In the genomic region with DNA sequence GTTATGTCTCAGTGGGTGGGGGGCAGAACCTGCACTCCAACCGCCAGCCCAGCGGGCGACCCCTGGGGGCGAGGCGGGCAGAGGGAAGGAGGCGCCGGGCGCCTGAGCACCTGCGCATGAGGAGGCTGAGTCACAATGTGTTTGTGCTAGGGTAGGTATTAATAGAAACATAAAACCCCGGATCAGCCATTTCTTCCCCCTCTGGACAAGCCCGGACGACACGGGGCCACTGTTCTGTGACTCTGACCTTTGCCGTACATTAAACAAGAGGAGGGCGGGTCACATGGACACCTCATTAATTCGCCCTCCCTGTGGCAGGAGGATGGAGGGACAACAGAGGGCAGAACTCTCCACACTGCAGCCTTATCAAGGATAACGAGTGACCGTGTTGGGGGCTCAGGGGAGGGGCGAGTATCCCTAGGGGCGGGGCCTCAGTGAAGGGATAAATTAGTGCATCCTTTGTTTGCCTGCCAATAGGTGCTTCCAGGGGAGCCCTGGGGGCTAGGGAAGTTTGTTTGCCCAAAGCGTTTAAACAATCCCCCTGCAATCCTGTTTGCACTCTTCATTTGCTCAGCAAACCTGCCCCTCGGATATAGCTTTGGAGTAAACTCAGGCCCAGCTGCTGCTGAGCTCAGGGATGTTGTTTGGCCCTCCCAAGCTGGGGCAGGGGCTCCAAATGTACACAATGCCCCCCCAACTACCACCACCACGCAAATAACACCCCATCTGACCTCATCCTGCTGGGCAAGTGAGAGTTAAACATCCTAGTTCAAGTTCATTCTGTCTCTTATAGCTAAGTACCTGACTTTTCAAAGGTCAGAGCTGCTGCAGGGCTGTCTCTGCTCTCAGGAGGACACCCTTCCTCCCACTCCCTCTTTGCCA, we compare ENCODE assay signal across 1 cellular context.
A peak's percentile ranks its signal among the peaks of the same experiment; 100 is the strongest.
TF ChIP-seq lines count a peak whose summit lies in the region.

No MANE protein-coding gene starts in this region.

TF ChIP-seq in HepG2, 621 proteins besides CTCF, POLR2A, EP300 and RAD21 (continued from another document and continues in another):
- TF ChIP-seq ZNF674 (CRISPR knock-in tag; IDR thresholded peaks at IDR 0.05; ENCODE audit: low read depth) (no peak), FLYWCH1 (CRISPR knock-in tag; IDR thresholded peaks at IDR 0.05) (no peak), ZFAT (CRISPR knock-in tag; conservative IDR thresholded peaks at IDR 0.05) (no peak), ZBTB7B (CRISPR knock-in tag; IDR thresholded peaks at IDR 0.05) (peak; percentile 99), TCF12 (IDR thresholded peaks at IDR 0.05) (no peak), TCF12 (CRISPR knock-in tag; IDR thresholded peaks at IDR 0.05) (peak; percentile 98), ZEB1 (IDR thresholded peaks at IDR 0.05; ENCODE audit: insufficient replicate concordance, low read depth) (peak; percentile 55), MBD4 (IDR thresholded peaks at IDR 0.05; ENCODE audit: borderline replicate concordance, low read length) (no peak), ISX (CRISPR knock-in tag; conservative IDR thresholded peaks at IDR 0.05) (no peak), KAT2B (IDR thresholded peaks at IDR 0.05; ENCODE audit: borderline replicate concordance, low read depth, low read length) (no peak), ISL2 (CRISPR knock-in tag; IDR thresholded peaks at IDR 0.05) (peak; percentile 88), ZNF737 (CRISPR knock-in tag; IDR thresholded peaks at IDR 0.05; ENCODE audit: borderline replicate concordance) (no peak), ASH2L (IDR thresholded peaks at IDR 0.05; ENCODE audit: insufficient read length, low read depth, low read length) (peak; percentile 39), ZNF792 (CRISPR knock-in tag; IDR thresholded peaks at IDR 0.05) (no peak), CAMTA2 (CRISPR knock-in tag; IDR thresholded peaks at IDR 0.05; ENCODE audit: borderline replicate concordance) (0 out of 2 replicates have a peak, but pooled peaks have one; percentile 58), MTF2 (CRISPR knock-in tag; IDR thresholded peaks at IDR 0.05; ENCODE audit: borderline replicate concordance) (no peak), ZNF724P (CRISPR knock-in tag; IDR thresholded peaks at IDR 0.05; ENCODE audit: borderline replicate concordance) (no peak; the same call in 1 of the 2 replicates), KMT2A (CRISPR knock-in tag; IDR thresholded peaks at IDR 0.05) (no peak), MED8 (CRISPR knock-in tag; IDR thresholded peaks at IDR 0.05; ENCODE audit: insufficient replicate concordance) (peak; percentile 37), ZNF713 (CRISPR knock-in tag; IDR thresholded peaks at IDR 0.05) (no peak), PRMT3 (CRISPR knock-in tag; IDR thresholded peaks at IDR 0.05; ENCODE audit: borderline replicate concordance, low read depth) (no peak; the same call in 1 of the 2 replicates), HHEX (CRISPR knock-in tag; IDR thresholded peaks at IDR 0.05) (peak; percentile 96), FOSL2 (CRISPR knock-in tag; IDR thresholded peaks at IDR 0.05) (peak; percentile 67), DNMT1 (CRISPR knock-in tag; IDR thresholded peaks at IDR 0.05) (peak; percentile 58; the same call in 1 of the 2 replicates), ZNF614 (CRISPR knock-in tag; IDR thresholded peaks at IDR 0.05; ENCODE audit: borderline replicate concordance) (no peak), NCOA1 (CRISPR knock-in tag; IDR thresholded peaks at IDR 0.05) (peak; percentile 80; the same call in 1 of the 2 replicates), ZNF260 (CRISPR knock-in tag; IDR thresholded peaks at IDR 0.05; ENCODE audit: borderline replicate concordance, low read depth) (no peak), MEF2D (CRISPR knock-in tag; IDR thresholded peaks at IDR 0.05) (peak; percentile 56; the same call in 1 of the 2 replicates), SMARCC2 (IDR thresholded peaks at IDR 0.05) (no peak), ATRX (CRISPR knock-in tag; IDR thresholded peaks at IDR 0.05; ENCODE audit: borderline replicate concordance) (no peak), ZNF766 (CRISPR knock-in tag; IDR thresholded peaks at IDR 0.05; ENCODE audit: borderline replicate concordance) (no peak), SIN3B (IDR thresholded peaks at IDR 0.05; ENCODE audit: low read length) (no peak), KLF11 (CRISPR knock-in tag; IDR thresholded peaks at IDR 0.05) (no peak), ZNF75D (CRISPR knock-in tag; IDR thresholded peaks at IDR 0.05; ENCODE audit: borderline replicate concordance) (no peak)
- TF ChIP-seq, protein P1, sequence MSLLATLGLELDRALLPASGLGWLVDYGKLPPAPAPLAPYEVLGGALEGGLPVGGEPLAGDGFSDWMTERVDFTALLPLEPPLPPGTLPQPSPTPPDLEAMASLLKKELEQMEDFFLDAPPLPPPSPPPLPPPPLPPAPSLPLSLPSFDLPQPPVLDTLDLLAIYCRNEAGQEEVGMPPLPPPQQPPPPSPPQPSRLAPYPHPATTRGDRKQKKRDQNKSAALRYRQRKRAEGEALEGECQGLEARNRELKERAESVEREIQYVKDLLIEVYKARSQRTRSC (CRISPR knock-in tag; IDR thresholded peaks at IDR 0.05; ENCODE audit: low read depth) = no peak
- TF ChIP-seq, protein P2, sequence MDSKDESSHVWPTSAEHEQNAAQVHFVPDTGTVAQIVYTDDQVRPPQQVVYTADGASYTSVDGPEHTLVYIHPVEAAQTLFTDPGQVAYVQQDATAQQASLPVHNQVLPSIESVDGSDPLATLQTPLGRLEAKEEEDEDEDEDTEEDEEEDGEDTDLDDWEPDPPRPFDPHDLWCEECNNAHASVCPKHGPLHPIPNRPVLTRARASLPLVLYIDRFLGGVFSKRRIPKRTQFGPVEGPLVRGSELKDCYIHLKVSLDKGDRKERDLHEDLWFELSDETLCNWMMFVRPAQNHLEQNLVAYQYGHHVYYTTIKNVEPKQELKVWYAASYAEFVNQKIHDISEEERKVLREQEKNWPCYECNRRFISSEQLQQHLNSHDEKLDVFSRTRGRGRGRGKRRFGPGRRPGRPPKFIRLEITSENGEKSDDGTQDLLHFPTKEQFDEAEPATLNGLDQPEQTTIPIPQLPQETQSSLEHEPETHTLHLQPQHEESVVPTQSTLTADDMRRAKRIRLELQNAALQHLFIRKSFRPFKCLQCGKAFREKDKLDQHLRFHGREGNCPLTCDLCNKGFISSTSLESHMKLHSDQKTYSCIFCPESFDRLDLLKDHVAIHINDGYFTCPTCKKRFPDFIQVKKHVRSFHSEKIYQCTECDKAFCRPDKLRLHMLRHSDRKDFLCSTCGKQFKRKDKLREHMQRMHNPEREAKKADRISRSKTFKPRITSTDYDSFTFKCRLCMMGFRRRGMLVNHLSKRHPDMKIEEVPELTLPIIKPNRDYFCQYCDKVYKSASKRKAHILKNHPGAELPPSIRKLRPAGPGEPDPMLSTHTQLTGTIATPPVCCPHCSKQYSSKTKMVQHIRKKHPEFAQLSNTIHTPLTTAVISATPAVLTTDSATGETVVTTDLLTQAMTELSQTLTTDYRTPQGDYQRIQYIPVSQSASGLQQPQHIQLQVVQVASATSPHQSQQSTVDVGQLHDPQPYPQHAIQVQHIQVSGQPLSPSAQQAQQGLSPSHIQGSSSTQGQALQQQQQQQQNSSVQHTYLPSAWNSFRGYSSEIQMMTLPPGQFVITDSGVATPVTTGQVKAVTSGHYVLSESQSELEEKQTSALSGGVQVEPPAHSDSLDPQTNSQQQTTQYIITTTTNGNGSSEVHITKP (CRISPR knock-in tag; IDR thresholded peaks at IDR 0.05; ENCODE audit: low read depth) = no peak
- TF ChIP-seq, protein P3, sequence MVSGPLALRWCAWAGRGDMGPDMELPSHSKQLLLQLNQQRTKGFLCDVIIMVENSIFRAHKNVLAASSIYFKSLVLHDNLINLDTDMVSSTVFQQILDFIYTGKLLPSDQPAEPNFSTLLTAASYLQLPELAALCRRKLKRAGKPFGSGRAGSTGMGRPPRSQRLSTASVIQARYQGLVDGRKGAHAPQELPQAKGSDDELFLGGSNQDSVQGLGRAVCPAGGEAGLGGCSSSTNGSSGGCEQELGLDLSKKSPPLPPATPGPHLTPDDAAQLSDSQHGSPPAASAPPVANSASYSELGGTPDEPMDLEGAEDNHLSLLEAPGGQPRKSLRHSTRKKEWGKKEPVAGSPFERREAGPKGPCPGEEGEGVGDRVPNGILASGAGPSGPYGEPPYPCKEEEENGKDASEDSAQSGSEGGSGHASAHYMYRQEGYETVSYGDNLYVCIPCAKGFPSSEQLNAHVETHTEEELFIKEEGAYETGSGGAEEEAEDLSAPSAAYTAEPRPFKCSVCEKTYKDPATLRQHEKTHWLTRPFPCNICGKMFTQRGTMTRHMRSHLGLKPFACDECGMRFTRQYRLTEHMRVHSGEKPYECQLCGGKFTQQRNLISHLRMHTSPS (CRISPR knock-in tag; IDR thresholded peaks at IDR 0.05; ENCODE audit: low read depth) = no peak; the same call in 1 of the 2 replicates
- TF ChIP-seq, protein P4, sequence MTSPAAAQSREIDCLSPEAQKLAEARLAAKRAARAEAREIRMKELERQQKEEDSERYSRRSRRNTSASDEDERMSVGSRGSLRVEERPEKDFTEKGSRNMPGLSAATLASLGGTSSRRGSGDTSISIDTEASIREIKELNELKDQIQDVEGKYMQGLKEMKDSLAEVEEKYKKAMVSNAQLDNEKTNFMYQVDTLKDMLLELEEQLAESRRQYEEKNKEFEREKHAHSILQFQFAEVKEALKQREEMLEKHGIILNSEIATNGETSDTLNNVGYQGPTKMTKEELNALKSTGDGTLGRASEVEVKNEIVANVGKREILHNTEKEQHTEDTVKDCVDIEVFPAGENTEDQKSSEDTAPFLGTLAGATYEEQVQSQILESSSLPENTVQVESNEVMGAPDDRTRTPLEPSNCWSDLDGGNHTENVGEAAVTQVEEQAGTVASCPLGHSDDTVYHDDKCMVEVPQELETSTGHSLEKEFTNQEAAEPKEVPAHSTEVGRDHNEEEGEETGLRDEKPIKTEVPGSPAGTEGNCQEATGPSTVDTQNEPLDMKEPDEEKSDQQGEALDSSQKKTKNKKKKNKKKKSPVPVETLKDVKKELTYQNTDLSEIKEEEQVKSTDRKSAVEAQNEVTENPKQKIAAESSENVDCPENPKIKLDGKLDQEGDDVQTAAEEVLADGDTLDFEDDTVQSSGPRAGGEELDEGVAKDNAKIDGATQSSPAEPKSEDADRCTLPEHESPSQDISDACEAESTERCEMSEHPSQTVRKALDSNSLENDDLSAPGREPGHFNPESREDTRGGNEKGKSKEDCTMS (CRISPR knock-in tag; conservative IDR thresholded peaks at IDR 0.05) = no peak
- TF ChIP-seq, protein P5, sequence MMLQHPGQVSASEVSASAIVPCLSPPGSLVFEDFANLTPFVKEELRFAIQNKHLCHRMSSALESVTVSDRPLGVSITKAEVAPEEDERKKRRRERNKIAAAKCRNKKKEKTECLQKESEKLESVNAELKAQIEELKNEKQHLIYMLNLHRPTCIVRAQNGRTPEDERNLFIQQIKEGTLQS (CRISPR knock-in tag; IDR thresholded peaks at IDR 0.05) = peak; percentile 72
- TF ChIP-seq, protein P6, sequence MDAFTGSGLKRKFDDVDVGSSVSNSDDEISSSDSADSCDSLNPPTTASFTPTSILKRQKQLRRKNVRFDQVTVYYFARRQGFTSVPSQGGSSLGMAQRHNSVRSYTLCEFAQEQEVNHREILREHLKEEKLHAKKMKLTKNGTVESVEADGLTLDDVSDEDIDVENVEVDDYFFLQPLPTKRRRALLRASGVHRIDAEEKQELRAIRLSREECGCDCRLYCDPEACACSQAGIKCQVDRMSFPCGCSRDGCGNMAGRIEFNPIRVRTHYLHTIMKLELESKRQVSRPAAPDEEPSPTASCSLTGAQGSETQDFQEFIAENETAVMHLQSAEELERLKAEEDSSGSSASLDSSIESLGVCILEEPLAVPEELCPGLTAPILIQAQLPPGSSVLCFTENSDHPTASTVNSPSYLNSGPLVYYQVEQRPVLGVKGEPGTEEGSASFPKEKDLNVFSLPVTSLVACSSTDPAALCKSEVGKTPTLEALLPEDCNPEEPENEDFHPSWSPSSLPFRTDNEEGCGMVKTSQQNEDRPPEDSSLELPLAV (CRISPR knock-in tag; conservative IDR thresholded peaks at IDR 0.05; ENCODE audit: low read depth) = no peak
- TF ChIP-seq, protein P7, sequence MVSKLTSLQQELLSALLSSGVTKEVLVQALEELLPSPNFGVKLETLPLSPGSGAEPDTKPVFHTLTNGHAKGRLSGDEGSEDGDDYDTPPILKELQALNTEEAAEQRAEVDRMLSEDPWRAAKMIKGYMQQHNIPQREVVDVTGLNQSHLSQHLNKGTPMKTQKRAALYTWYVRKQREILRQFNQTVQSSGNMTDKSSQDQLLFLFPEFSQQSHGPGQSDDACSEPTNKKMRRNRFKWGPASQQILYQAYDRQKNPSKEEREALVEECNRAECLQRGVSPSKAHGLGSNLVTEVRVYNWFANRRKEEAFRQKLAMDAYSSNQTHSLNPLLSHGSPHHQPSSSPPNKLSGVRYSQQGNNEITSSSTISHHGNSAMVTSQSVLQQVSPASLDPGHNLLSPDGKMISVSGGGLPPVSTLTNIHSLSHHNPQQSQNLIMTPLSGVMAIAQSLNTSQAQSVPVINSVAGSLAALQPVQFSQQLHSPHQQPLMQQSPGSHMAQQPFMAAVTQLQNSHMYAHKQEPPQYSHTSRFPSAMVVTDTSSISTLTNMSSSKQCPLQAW (CRISPR knock-in tag; IDR thresholded peaks at IDR 0.05) = peak; percentile 15; the same call in 1 of the 2 replicates
- TF ChIP-seq, protein P8, sequence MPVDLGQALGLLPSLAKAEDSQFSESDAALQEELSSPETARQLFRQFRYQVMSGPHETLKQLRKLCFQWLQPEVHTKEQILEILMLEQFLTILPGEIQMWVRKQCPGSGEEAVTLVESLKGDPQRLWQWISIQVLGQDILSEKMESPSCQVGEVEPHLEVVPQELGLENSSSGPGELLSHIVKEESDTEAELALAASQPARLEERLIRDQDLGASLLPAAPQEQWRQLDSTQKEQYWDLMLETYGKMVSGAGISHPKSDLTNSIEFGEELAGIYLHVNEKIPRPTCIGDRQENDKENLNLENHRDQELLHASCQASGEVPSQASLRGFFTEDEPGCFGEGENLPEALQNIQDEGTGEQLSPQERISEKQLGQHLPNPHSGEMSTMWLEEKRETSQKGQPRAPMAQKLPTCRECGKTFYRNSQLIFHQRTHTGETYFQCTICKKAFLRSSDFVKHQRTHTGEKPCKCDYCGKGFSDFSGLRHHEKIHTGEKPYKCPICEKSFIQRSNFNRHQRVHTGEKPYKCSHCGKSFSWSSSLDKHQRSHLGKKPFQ (CRISPR knock-in tag; IDR thresholded peaks at IDR 0.05; ENCODE audit: insufficient replicate concordance) = no peak
- TF ChIP-seq, protein P9, sequence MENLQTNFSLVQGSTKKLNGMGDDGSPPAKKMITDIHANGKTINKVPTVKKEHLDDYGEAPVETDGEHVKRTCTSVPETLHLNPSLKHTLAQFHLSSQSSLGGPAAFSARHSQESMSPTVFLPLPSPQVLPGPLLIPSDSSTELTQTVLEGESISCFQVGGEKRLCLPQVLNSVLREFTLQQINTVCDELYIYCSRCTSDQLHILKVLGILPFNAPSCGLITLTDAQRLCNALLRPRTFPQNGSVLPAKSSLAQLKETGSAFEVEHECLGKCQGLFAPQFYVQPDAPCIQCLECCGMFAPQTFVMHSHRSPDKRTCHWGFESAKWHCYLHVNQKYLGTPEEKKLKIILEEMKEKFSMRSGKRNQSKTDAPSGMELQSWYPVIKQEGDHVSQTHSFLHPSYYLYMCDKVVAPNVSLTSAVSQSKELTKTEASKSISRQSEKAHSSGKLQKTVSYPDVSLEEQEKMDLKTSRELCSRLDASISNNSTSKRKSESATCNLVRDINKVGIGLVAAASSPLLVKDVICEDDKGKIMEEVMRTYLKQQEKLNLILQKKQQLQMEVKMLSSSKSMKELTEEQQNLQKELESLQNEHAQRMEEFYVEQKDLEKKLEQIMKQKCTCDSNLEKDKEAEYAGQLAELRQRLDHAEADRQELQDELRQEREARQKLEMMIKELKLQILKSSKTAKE (CRISPR knock-in tag; IDR thresholded peaks at IDR 0.05; ENCODE audit: borderline replicate concordance) = peak; percentile 97
